In genomic region chr3:195579281-195579680, GRCh38 we compare ENCODE assay signal across 18 cellular contexts. TPM values are rescaled to one million over a fixed set of nuclear protein-coding genes. Genes with fewer than 3 reads are reported as not detected.
"Had no signal": no experiment of that assay in that cellular context is flagged by ENCODE, and none has a peak within 500 bp of the region (broad histone marks: within the 10 kb centered on the region; RNA-seq: fewer than 3 reads in every experiment).

No MANE protein-coding gene starts in this region.

- H3K4me3 ChIP-seq: heart right ventricle, mucosa of descending colon, right lobe of liver, thyroid gland, upper lobe of left lung, uterus had no signal

- H3K4me1 ChIP-seq: right lobe of liver, thyroid gland, uterus had no signal

- H3K27me3 ChIP-seq: heart right ventricle, right lobe of liver, thyroid gland, upper lobe of left lung, uterus had no signal

- ATAC-seq: esophagus mucosa; heart right ventricle; mucosa of descending colon; naive thymus-derived CD8-positive, alpha-beta T cell; psoas muscle; stimulated activated naive CD8-positive, alpha-beta T cell treated with anti-CD3 and anti-CD28 coated beads, Interleukin-15, amount 100 ng/mL, for 72 hours had no signal

- DNase-seq: cortex of kidney; effector memory CD4-positive, alpha-beta T cell; heart right ventricle; hypothalamus; kidney glomerular epithelial cell; mucosa of descending colon; naive thymus-derived CD8-positive, alpha-beta T cell; psoas muscle; retina; right lobe of liver; stimulated activated CD4-positive, alpha-beta T cell treated with anti-CD3 and anti-CD28 coated beads, Interleukin-4, amount 100 ng/mL, for 24 hours; stimulated activated naive B cell treated with anti-CD40 and anti-IgM and Interleukin-4, amounts not matched to agents 10 μg/mL and 1 μg/mL and 100 μg/mL, for 72 hours; stimulated activated naive CD8-positive, alpha-beta T cell treated with anti-CD3 and anti-CD28 coated beads, Interleukin-15, amount 100 ng/mL, for 72 hours; thyroid gland; upper lobe of left lung; uterus had no signal

- H3K9me3 ChIP-seq: mucosa of descending colon, neutrophil, psoas muscle, right lobe of liver, thyroid gland, upper lobe of left lung, uterus had no signal

- H3K27ac ChIP-seq: neutrophil, psoas muscle, right lobe of liver, thyroid gland, upper lobe of left lung, uterus had no signal

- H3K36me3 ChIP-seq: neutrophil, right lobe of liver, thyroid gland, upper lobe of left lung, uterus had no signal

RNA-seq across cellular contexts. Expression of gene APOD, which starts 4.5 kb away (rescaled TPM):
- total RNA-seq: naive thymus-derived CD8-positive, alpha-beta T cell had no signal
